ENCODE assay signal across 2 cellular contexts in genomic region chr15:39904115-39904514, GRCh38.
TF ChIP-seq lines count a peak whose summit lies in the region.

No MANE protein-coding gene starts in this region.

TF ChIP-seq in GM23338, 12 proteins besides CTCF, POLR2A, EP300 and RAD21:
- no peak for TF ChIP-seq ZNF462 (CRISPR knock-in tag; IDR thresholded peaks at IDR 0.05)
- no peak for TF ChIP-seq JUNB (IDR thresholded peaks at IDR 0.05; ENCODE audit: unreplicated experiment)

TF ChIP-seq in K562, 482 proteins besides CTCF, POLR2A, EP300 and RAD21 (continues in another document):
- TF ChIP-seq ARHGAP35 (IDR thresholded peaks at IDR 0.05; ENCODE audit: partially characterized antibody) (no peak), NEUROD1 (IDR thresholded peaks at IDR 0.05; ENCODE audit: borderline replicate concordance, low read depth, low read length, partially characterized antibody) (no peak), HDGF (IDR thresholded peaks at IDR 0.05) (no peak), CREB3 (tag; conservative IDR thresholded peaks at IDR 0.05; ENCODE audit: low read depth) (peak; percentile 69; the same call in 1 of the 2 replicates), GMEB1 (CRISPR knock-in tag; IDR thresholded peaks at IDR 0.05) (no peak), BHLHE40 (IDR thresholded peaks at IDR 0.05; ENCODE audit: low read length) (no peak), DPF2 (IDR thresholded peaks at IDR 0.05) (no peak), ZNF639 (CRISPR knock-in tag; conservative IDR thresholded peaks at IDR 0.05 in 1 of 2, IDR thresholded peaks at IDR 0.05 in 1 of 2) (0 out of 4 replicates have a peak, but pooled peaks of 1 of the 2 experiments have one; percentile 46), MECOM (CRISPR knock-in tag; IDR thresholded peaks at IDR 0.05) (no peak), PTRF (tag; IDR thresholded peaks at IDR 0.05) (peak; percentile 64; the same call in 1 of the 2 replicates), MAFF (IDR thresholded peaks at IDR 0.05; ENCODE audit: low read length) (no peak), SREBF2 (CRISPR knock-in tag; IDR thresholded peaks at IDR 0.05) (no peak), CBFA2T3 (IDR thresholded peaks at IDR 0.05) (no peak), THRA (IDR thresholded peaks at IDR 0.05) (no peak), TBL1XR1 (IDR thresholded peaks at IDR 0.05; ENCODE audit: low read length in 2 of 2) (no peak), BCLAF1 (IDR thresholded peaks at IDR 0.05; ENCODE audit: borderline replicate concordance in 1 of 2, control insufficient read depth in 1 of 2, low read depth in 2 of 2, low read length in 1 of 2) (no peak), FOSL1 (tag; conservative IDR thresholded peaks at IDR 0.05) (no peak), PTTG1 (tag; IDR thresholded peaks at IDR 0.05; ENCODE audit: low read depth) (peak; percentile 71; the same call in 1 of the 2 replicates), SIX5 (IDR thresholded peaks at IDR 0.05; ENCODE audit: borderline replicate concordance in 1 of 2, insufficient read depth in 1 of 2, low read depth in 1 of 2, low read length in 2 of 2) (no peak), PRDM10 (IDR thresholded peaks at IDR 0.05; ENCODE audit: partially characterized antibody) (no peak), DDX20 (tag; IDR thresholded peaks at IDR 0.05; ENCODE audit: low read depth) (peak; percentile 63; the same call in 1 of the 2 replicates), KLF16 (IDR thresholded peaks at IDR 0.05) (no peak), MAFG (tag; conservative IDR thresholded peaks at IDR 0.05) (no peak), PHB (CRISPR knock-in tag; IDR thresholded peaks at IDR 0.05) (no peak), TEAD2 (tag; IDR thresholded peaks at IDR 0.05) (no peak), ZBTB33 (CRISPR knock-in tag; IDR thresholded peaks at IDR 0.05) (no peak), KLF6 (CRISPR knock-in tag; IDR thresholded peaks at IDR 0.05; ENCODE audit: borderline replicate concordance) (0 out of 2 replicates have a peak, but pooled peaks have one; percentile 42), ZNF740 (CRISPR knock-in tag; IDR thresholded peaks at IDR 0.05) (no peak), ZNF740 (tag; IDR thresholded peaks at IDR 0.05) (no peak), PPARD (CRISPR knock-in tag; IDR thresholded peaks at IDR 0.05) (no peak), ETV5 (CRISPR knock-in tag; IDR thresholded peaks at IDR 0.05; ENCODE audit: low read depth) (no peak), MXD1 (CRISPR knock-in tag; IDR thresholded peaks at IDR 0.05; ENCODE audit: borderline replicate concordance, poor library complexity, severe bottlenecking) (no peak), SRSF7 (optimal IDR thresholded peaks at IDR 0.05; ENCODE audit: low read depth, low read length) (no peak), SIN3B (IDR thresholded peaks at IDR 0.05; ENCODE audit: low read depth) (no peak), SMAD3 (CRISPR knock-in tag; conservative IDR thresholded peaks at IDR 0.05) (0 out of 2 replicates have a peak, but pooled peaks have one; percentile 31), KLF1 (tag; IDR thresholded peaks at IDR 0.05) (no peak), FOS (IDR thresholded peaks at IDR 0.05; ENCODE audit: extremely low read depth, insufficient read length) (no peak), MBD2 (IDR thresholded peaks at IDR 0.05; ENCODE audit: borderline replicate concordance, low read depth) (no peak), ZC3H11A (IDR thresholded peaks at IDR 0.05; ENCODE audit: low read depth, low read length) (no peak), NRF1 (conservative IDR thresholded peaks at IDR 0.05 in 1 of 2, IDR thresholded peaks at IDR 0.05 in 1 of 2) (no peak), KDM1A (IDR thresholded peaks at IDR 0.05) (no peak), ARID2 (IDR thresholded peaks at IDR 0.05) (no peak), SRSF9 (IDR thresholded peaks at IDR 0.05; ENCODE audit: borderline replicate concordance, low read depth, low read length) (no peak), EZH2 (IDR thresholded peaks at IDR 0.05; ENCODE audit: borderline replicate concordance, low read depth, low read length) (no peak), ZNF395 (CRISPR knock-in tag; IDR thresholded peaks at IDR 0.05) (0 out of 2 replicates have a peak, but pooled peaks have one; percentile 40), GTF2B (IDR thresholded peaks at IDR 0.05; ENCODE audit: extremely low read depth, insufficient read length) (no peak), ZNF436 (CRISPR knock-in tag; IDR thresholded peaks at IDR 0.05) (no peak), GTF2E2 (tag; IDR thresholded peaks at IDR 0.05) (no peak), TSC22D4 (tag; IDR thresholded peaks at IDR 0.05) (no peak)
